ENCODE assay signal across 9 cellular contexts in the genomic region with DNA sequence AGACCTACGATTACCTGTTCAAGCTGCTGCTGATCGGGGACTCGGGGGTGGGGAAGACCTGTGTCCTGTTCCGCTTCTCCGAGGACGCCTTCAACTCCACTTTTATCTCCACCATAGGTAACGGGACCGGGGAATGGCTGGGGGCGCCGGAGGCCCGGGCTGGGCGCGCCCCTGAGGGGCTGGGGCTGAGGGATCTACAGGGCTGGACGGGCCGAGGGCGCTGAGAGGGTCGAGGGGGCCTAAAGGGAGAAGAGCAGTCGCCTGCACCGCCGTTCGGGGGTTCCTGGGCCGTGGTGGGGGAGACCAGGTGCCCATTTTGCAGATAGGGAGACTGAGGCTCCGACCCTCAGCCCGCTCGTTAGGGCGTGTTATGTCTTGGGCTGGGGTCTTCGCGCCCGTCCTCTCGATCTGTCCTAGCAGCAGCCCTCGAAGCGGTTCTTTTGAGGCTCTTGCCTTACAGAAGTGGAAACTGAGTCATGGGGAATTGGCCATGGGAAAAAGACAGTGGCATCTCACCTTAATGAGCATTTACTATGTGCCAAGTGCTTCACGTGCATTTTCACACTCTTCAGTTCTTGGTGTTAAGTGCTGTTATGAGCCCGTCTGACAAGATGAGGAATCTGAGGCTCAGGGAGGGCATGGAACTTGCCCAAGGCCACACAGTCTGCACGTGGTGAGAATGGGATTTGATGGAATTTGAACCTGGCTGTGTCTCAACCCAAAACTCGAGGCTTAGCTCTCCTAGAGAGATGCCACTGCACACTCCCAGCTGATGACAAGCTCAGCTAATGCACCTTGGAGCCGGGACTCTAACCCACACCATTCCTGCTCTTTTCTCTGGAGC. TPM values are rescaled to one million over a fixed set of nuclear protein-coding genes. Genes with fewer than 3 reads are reported as not detected.
A peak's percentile ranks its signal among the peaks of the same experiment; 100 is the strongest.
DNase-seq lines count a peak whose midpoint lies in the region; ATAC-seq, FAIRE-seq and TF ChIP-seq lines count a peak whose summit lies in the region.
"Had no signal": no experiment of that assay in that cellular context is flagged by ENCODE, and none has a peak within 500 bp of the region (broad histone marks: within the 10 kb centered on the region; RNA-seq: fewer than 3 reads in every experiment).

No MANE protein-coding gene starts in this region.

- peaks cover 3% of the 10 kb centered on the region for H3K36me3 Mint-ChIP-seq in mesothelial cell of epicardium

- H3K9me3 Mint-ChIP-seq in mesothelial cell of epicardium: no peaks in the 10 kb centered on the region

- POLR2A ChIA-PET in AG04450 (lab: Yijun Ruan, JAX): interaction anchor here (1.2 kb wide), 1 partner anchor 73 kb away, joined by 4 read pairs; a partner anchor contains a TSS

- no peak for FAIRE-seq in bronchial epithelial cell (lab: Jason Lieb, UNC)

- DNase-seq in AG04450 (ENCODE audit: low read depth, low spot score): no peak
- no peak for DNase-seq in HL-60 (ENCODE audit: low read depth in 1 of 2, low spot score in 1 of 2)
- DNase-seq in bronchial epithelial cell (ENCODE audit: low read depth): no peak
- DNase-seq in mesothelial cell of epicardium (ENCODE audit: low spot score in 2 of 2, unreplicated experiment in 2 of 2): no peak
- no peak for DNase-seq in SW480 (ENCODE audit: low spot score)
- no peak for DNase-seq in kidney tubule cell (ENCODE audit: low spot score)
- DNase-seq in NOMO-1 treated with dmso at 0.1 percent for 144 hours (lab: John Stamatoyannopoulos, UW; ENCODE audit: unreplicated experiment): no peak

- CTCF ChIA-PET in AG04450 (lab: Charles Lee): interaction anchor here (0.5 to 2.3 kb wide), 8 partner anchors 15 to 131 kb away, joined by 3 to 34 read pairs (median 3); a partner anchor contains a TSS

- peak overlapping the region; percentile 65 for H3K27ac ChIP-seq in AG04450 (ENCODE audit: low read depth, low read length)
- H3K27ac ChIP-seq in HL-60 (replicated peaks): peak overlapping the region; percentile 92

- H3K9me3 ChIP-seq in AG04450 (ENCODE audit: control insufficient read depth, insufficient read depth, low read length): peaks cover 7% of the 10 kb centered on the region; the same call in 1 of the 2 replicates

- peaks cover 2% of the 10 kb centered on the region for H3K36me3 ChIP-seq in bronchial epithelial cell (ENCODE audit: control insufficient read depth, insufficient read depth, low read length)

- H3K4me3 Mint-ChIP-seq in mesothelial cell of epicardium: peak overlapping the region; percentile 99

- H3K27me3 Mint-ChIP-seq in mesothelial cell of epicardium (ENCODE audit: low read depth): no peaks in the 10 kb centered on the region

- peaks cover 13% of the 10 kb centered on the region for H3K4me1 Mint-ChIP-seq in mesothelial cell of epicardium

- ATAC-seq in GM19397 (IDR thresholded peaks at IDR 0.05; ENCODE audit: unreplicated experiment): no peak

- H3K27me3 ChIP-seq in AG04450 (ENCODE audit: control insufficient read depth, insufficient read depth, low read length) (no peaks in the 10 kb centered on the region), HL-60 (ENCODE audit: insufficient read depth, poor library complexity, severe bottlenecking) (no peaks in the 10 kb centered on the region), bronchial epithelial cell (ENCODE audit: control insufficient read depth, insufficient read depth, low read length) (no peaks in the 10 kb centered on the region)

- TF ChIP-seq CTCF in AG04450 (IDR thresholded peaks at IDR 0.05; ENCODE audit: low read depth, low read length) (no peak), HL-60 (IDR thresholded peaks at IDR 0.05; ENCODE audit: insufficient read depth, low read length) (no peak), bronchial epithelial cell (IDR thresholded peaks at IDR 0.05; ENCODE audit: insufficient read depth, low read length, severe bottlenecking) (no peak), mesothelial cell of epicardium (IDR thresholded peaks at IDR 0.05; ENCODE audit: unreplicated experiment) (no peak)

- H3K27ac Mint-ChIP-seq in mesothelial cell of epicardium: peak overlapping the region; percentile 98

- H3K4me3 ChIP-seq in AG04450 (ENCODE audit: low read depth, low read length): peak overlapping the region; percentile 95
- H3K4me3 ChIP-seq in HL-60 (replicated peaks; ENCODE audit: insufficient read depth, low read length): peak overlapping the region; percentile 86
- H3K4me3 ChIP-seq in bronchial epithelial cell (ENCODE audit: low read depth, low read length): peak overlapping the region; percentile 95

RNA-seq across cellular contexts. Expression of a gene that starts 0.4 kb away (rescaled TPM):
- polyA plus RNA-seq in AG04450 (2011; rRNA removed): 107 and 109 TPM in 2 replicates
- 149 and 157 TPM in 2 replicates for polyA minus RNA-seq in AG04450 (2011; rRNA and poly(A)+ RNA removed)
- total RNA-seq in bronchial epithelial cell: 76.6 and 99.2 TPM in 2 replicates
- 65.6 to 70.3 TPM (median 69.4 TPM) in 3 replicates for total RNA-seq in mesothelial cell of epicardium

RNA-seq across cellular contexts. Expression of a gene that starts 31.4 kb away (rescaled TPM):
- not detected in 2 replicates for polyA plus RNA-seq in AG04450 (2011; rRNA removed)
- polyA minus RNA-seq in AG04450 (2011; rRNA and poly(A)+ RNA removed): not detected in 2 replicates
- total RNA-seq in bronchial epithelial cell: 0.26 and 0.38 TPM in 2 replicates
- total RNA-seq in mesothelial cell of epicardium: 0.27 to 0.38 TPM (median 0.32 TPM) in 3 replicates
- total RNA-seq: lung microvascular endothelial cell had no signal

RNA-seq across cellular contexts. Expression of a gene that starts 35.8 kb away (rescaled TPM):
- 1,635 and 2,058 TPM in 2 replicates for polyA plus RNA-seq in AG04450 (2011; rRNA removed)
- 838 and 1,049 TPM in 2 replicates for polyA minus RNA-seq in AG04450 (2011; rRNA and poly(A)+ RNA removed)
- total RNA-seq in bronchial epithelial cell (235 and 395 TPM in 2 replicates), mesothelial cell of epicardium (561 to 582 TPM (median 564 TPM) in 3 replicates)
